Comparison of ENCODE assay signal across 13 cellular contexts in genomic region chr14:98136019-98136418, GRCh38.
DNase-seq lines count a peak whose midpoint lies in the region; ATAC-seq and TF ChIP-seq lines count a peak whose summit lies in the region.
"Had no signal": no experiment of that assay in that cellular context is flagged by ENCODE, and none has a peak within 500 bp of the region (broad histone marks: within the 10 kb centered on the region; RNA-seq: fewer than 3 reads in every experiment).

No MANE protein-coding gene starts in this region.

- H3K9me3 Mint-ChIP-seq in CD8-positive, alpha-beta T cell = no peaks in the 10 kb centered on the region
- H3K9me3 Mint-ChIP-seq in activated CD8-positive, alpha-beta memory T cell treated with anti-CD3 and anti-CD28 coated beads, Interleukin-2, amount 10 ng/mL, durations not matched to agents 7 days and 5 days (ENCODE audit: low read depth) = no peaks in the 10 kb centered on the region
- H3K9me3 Mint-ChIP-seq in mesothelial cell of epicardium = no peaks in the 10 kb centered on the region
- H3K9me3 Mint-ChIP-seq: CD14-positive monocyte had no signal

- H3K4me2 ChIP-seq in Loucy (ENCODE audit: low read depth, low read length, poor library complexity, severe bottlenecking) = peak overlapping the region; percentile 2
- H3K4me2 ChIP-seq in MM.1S (ENCODE audit: low read depth, low read length) = no peak overlapping the region
- no peak overlapping the region for H3K4me2 ChIP-seq in mesendoderm (ENCODE audit: low read length)

- H2BK5ac ChIP-seq in mesendoderm (ENCODE audit: low read length) = no peak overlapping the region

- no peaks in the 10 kb centered on the region for H3K79me2 ChIP-seq in Loucy (ENCODE audit: insufficient read depth, low read length)
- H3K79me2 ChIP-seq in MM.1S (ENCODE audit: low read length) = no peaks in the 10 kb centered on the region
- no peaks in the 10 kb centered on the region for H3K79me2 ChIP-seq in mesendoderm (ENCODE audit: control insufficient read depth, insufficient read depth, low read length)

- ATAC-seq in CD8-positive, alpha-beta T cell = peak; percentile 49
- no peak for ATAC-seq in activated CD8-positive, alpha-beta memory T cell treated with anti-CD3 and anti-CD28 coated beads, Interleukin-2, amount 10 ng/mL, durations not matched to agents 7 days and 5 days
- no peak for ATAC-seq in GM21576 (IDR thresholded peaks at IDR 0.05; ENCODE audit: unreplicated experiment)
- ATAC-seq in GM21528 (IDR thresholded peaks at IDR 0.05; ENCODE audit: low FRiP score, unreplicated experiment) = no peak
- ATAC-seq: left colon, PC-3 had no signal

- no peaks in the 10 kb centered on the region for H3K27me3 Mint-ChIP-seq in CD8-positive, alpha-beta T cell (ENCODE audit: low read depth)
- H3K27me3 Mint-ChIP-seq in activated CD8-positive, alpha-beta memory T cell treated with anti-CD3 and anti-CD28 coated beads, Interleukin-2, amount 10 ng/mL, durations not matched to agents 7 days and 5 days = no peaks in the 10 kb centered on the region
- H3K27me3 Mint-ChIP-seq in mesothelial cell of epicardium (ENCODE audit: low read depth) = peaks cover 43% of the 10 kb centered on the region

- no peaks in the 10 kb centered on the region for H3K36me3 ChIP-seq in CD8-positive, alpha-beta T cell (ENCODE audit: insufficient read depth, low read length)
- H3K36me3 ChIP-seq in Loucy (ENCODE audit: insufficient read depth, low read length) = no peaks in the 10 kb centered on the region
- H3K36me3 ChIP-seq in MM.1S (replicated peaks; ENCODE audit: insufficient read depth, low read length) = no peaks in the 10 kb centered on the region
- no peaks in the 10 kb centered on the region for H3K36me3 ChIP-seq in mesendoderm (ENCODE audit: control insufficient read depth, insufficient read depth, low read length)
- H3K36me3 ChIP-seq: adrenal gland, esophagus muscularis mucosa had no signal

- H2AK5ac ChIP-seq in mesendoderm (ENCODE audit: low read length) = no peak overlapping the region

- H3K9me3 ChIP-seq in CD8-positive, alpha-beta T cell (ENCODE audit: low read length) = no peaks in the 10 kb centered on the region
- H3K9me3 ChIP-seq in Loucy (ENCODE audit: insufficient read depth, low read depth, low read length) (no peaks in the 10 kb centered on the region), MM.1S (replicated peaks; ENCODE audit: insufficient read depth, low read length) (no peaks in the 10 kb centered on the region)
- H3K9me3 ChIP-seq: adrenal gland, esophagus muscularis mucosa had no signal

- H2AFZ ChIP-seq in Loucy (ENCODE audit: low read length) = no peak overlapping the region
- H2AFZ ChIP-seq in MM.1S (ENCODE audit: low read length) = no peak overlapping the region

- H3K9ac ChIP-seq in Loucy (ENCODE audit: low read depth, low read length, poor library complexity, severe bottlenecking) = peak overlapping the region; percentile 18
- H3K9ac ChIP-seq in MM.1S (ENCODE audit: low read length) = no peak overlapping the region
- H3K9ac ChIP-seq in mesendoderm (ENCODE audit: low read length) = no peak overlapping the region

- H3K9me2 ChIP-seq in Loucy (replicated peaks; ENCODE audit: low read depth, low read length) = no peaks in the 10 kb centered on the region
- H3K9me2 ChIP-seq in MM.1S (replicated peaks; ENCODE audit: insufficient read depth, low read length) = no peaks in the 10 kb centered on the region

- H3K23ac ChIP-seq in mesendoderm (ENCODE audit: low read length) = no peak overlapping the region

- H2BK15ac ChIP-seq in mesendoderm (replicated peaks; ENCODE audit: low read depth) = no peak overlapping the region

- no peak for TF ChIP-seq CTCF in CD8-positive, alpha-beta T cell (IDR thresholded peaks at IDR 0.05)
- no peak for TF ChIP-seq CTCF in Loucy (conservative IDR thresholded peaks at IDR 0.05; ENCODE audit: low read length)
- TF ChIP-seq CTCF in mesothelial cell of epicardium (IDR thresholded peaks at IDR 0.05; ENCODE audit: unreplicated experiment) = no peak
- TF ChIP-seq CTCF in MM.1S (IDR thresholded peaks at IDR 0.05; ENCODE audit: low read length) = no peak

- H3K27me3 ChIP-seq in CD8-positive, alpha-beta T cell (ENCODE audit: insufficient read depth, low read length) = no peaks in the 10 kb centered on the region
- H3K27me3 ChIP-seq in Loucy (ENCODE audit: insufficient read depth, low read length, poor library complexity, severe bottlenecking) = no peaks in the 10 kb centered on the region
- no peaks in the 10 kb centered on the region for H3K27me3 ChIP-seq in MM.1S (replicated peaks; ENCODE audit: insufficient read depth, low read length)
- no peaks in the 10 kb centered on the region for H3K27me3 ChIP-seq in mesendoderm (ENCODE audit: insufficient read depth, low read length, poor library complexity)

- H3K4me3 ChIP-seq in CD8-positive, alpha-beta T cell (ENCODE audit: low read depth, low read length) = peak overlapping the region; percentile 56
- H3K4me3 ChIP-seq in Loucy (ENCODE audit: low read length, poor library complexity, severe bottlenecking) = no peak overlapping the region
- H3K4me3 ChIP-seq in MM.1S (ENCODE audit: low read length) = no peak overlapping the region
- no peak overlapping the region for H3K4me3 ChIP-seq in mesendoderm (ENCODE audit: low read length)
- H3K4me3 ChIP-seq: adrenal gland, esophagus muscularis mucosa had no signal

- no CpG with 5 or more reads among the region's 8 CpGs for WGBS in mesendoderm (ENCODE audit: extremely low coverage, insufficient coverage, low lambda C conversion rate)

- POLR2A ChIA-PET in CD8-positive, alpha-beta T cell (lab: Charles Lee) = interaction anchor here (0.7 to 9.1 kb wide), 29 partner anchors 9 to 1139 kb away, joined by 3 to 105 read pairs (median 3); partner anchors contain the start of gene BCL11B

- H3K18ac ChIP-seq in mesendoderm (ENCODE audit: low read length) = no peak overlapping the region

- intact Hi-C loops in CD8-positive, alpha-beta T cell (cut with DNase I, micrococcal nuclease) = loop anchor here (2.0 to 10.0 kb wide), 7 partner anchors 186 to 1056 kb away; no protein-coding TSS in a partner anchor

- H3K4ac ChIP-seq in mesendoderm (ENCODE audit: low read depth, low read length) = no peak overlapping the region

- H4K5ac ChIP-seq in mesendoderm (ENCODE audit: low read length) = no peak overlapping the region

- no peak overlapping the region for H4K8ac ChIP-seq in mesendoderm (ENCODE audit: low read depth, low read length)

- H3K27ac ChIP-seq in CD8-positive, alpha-beta T cell (ENCODE audit: low read depth, low read length) = peak overlapping the region; percentile 50
- no peak overlapping the region for H3K27ac ChIP-seq in MM.1S (ENCODE audit: low read length)
- H3K27ac ChIP-seq in mesendoderm (ENCODE audit: low read depth, low read length) = no peak overlapping the region
- H3K27ac ChIP-seq: adrenal gland, esophagus muscularis mucosa had no signal

- DNase-seq in CD8-positive, alpha-beta T cell = peak in 6 of 7 experiments; percentile 21 to 78 (median 44)
- DNase-seq in activated CD8-positive, alpha-beta memory T cell treated with anti-CD3 and anti-CD28 coated beads, Interleukin-2, amount 10 ng/mL, durations not matched to agents 7 days and 5 days = peak; percentile 45
- DNase-seq in mesothelial cell of epicardium (ENCODE audit: low spot score in 2 of 2, unreplicated experiment in 2 of 2) (no peak), MM.1S (no peak), mesendoderm (no peak)
- DNase-seq: adrenal gland, left colon, PC-3 had no signal

- H3K4me1 Mint-ChIP-seq in CD8-positive, alpha-beta T cell (ENCODE audit: low read depth) = peaks cover 90% of the 10 kb centered on the region
- peaks cover 57% of the 10 kb centered on the region for H3K4me1 Mint-ChIP-seq in activated CD8-positive, alpha-beta memory T cell treated with anti-CD3 and anti-CD28 coated beads, Interleukin-2, amount 10 ng/mL, durations not matched to agents 7 days and 5 days
- peaks cover 47% of the 10 kb centered on the region for H3K4me1 Mint-ChIP-seq in mesothelial cell of epicardium
- H3K4me1 Mint-ChIP-seq: CD14-positive monocyte had no signal

- peak overlapping the region; percentile 92 for H3K27ac Mint-ChIP-seq in CD8-positive, alpha-beta T cell
- peak overlapping the region; percentile 67 for H3K27ac Mint-ChIP-seq in activated CD8-positive, alpha-beta memory T cell treated with anti-CD3 and anti-CD28 coated beads, Interleukin-2, amount 10 ng/mL, durations not matched to agents 7 days and 5 days
- H3K27ac Mint-ChIP-seq in mesothelial cell of epicardium = peak overlapping the region; percentile 44
- H3K27ac Mint-ChIP-seq: CD14-positive monocyte had no signal

- CTCF ChIA-PET in CD8-positive, alpha-beta T cell (lab: Charles Lee) = interaction anchor here (0.9 to 17.0 kb wide), 18 partner anchors 11 to 1136 kb away, joined by 3 to 283 read pairs (median 4); partner anchors contain the start of gene BCL11B
- CTCF ChIA-PET in activated CD8-positive, alpha-beta memory T cell treated with anti-CD3 and anti-CD28 coated beads, Interleukin-2, amount 10 ng/mL, durations not matched to agents 7 days and 5 days (lab: Charles Lee) = interaction anchor here (0.7 to 6.7 kb wide), 4 partner anchors 37 to 1055 kb away, joined by 3 to 46 read pairs (median 4); no protein-coding TSS in a partner anchor

- no peak overlapping the region for H2BK120ac ChIP-seq in mesendoderm (ENCODE audit: low read depth, low read length)

- no peaks in the 10 kb centered on the region for H3F3A ChIP-seq in Loucy (ENCODE audit: low read depth)
- no peaks in the 10 kb centered on the region for H3F3A ChIP-seq in MM.1S (ENCODE audit: insufficient read depth, low read length)

- peaks cover 2% of the 10 kb centered on the region for H3K36me3 Mint-ChIP-seq in CD8-positive, alpha-beta T cell
- peaks cover 2% of the 10 kb centered on the region for H3K36me3 Mint-ChIP-seq in activated CD8-positive, alpha-beta memory T cell treated with anti-CD3 and anti-CD28 coated beads, Interleukin-2, amount 10 ng/mL, durations not matched to agents 7 days and 5 days
- H3K36me3 Mint-ChIP-seq in mesothelial cell of epicardium = no peaks in the 10 kb centered on the region
- H3K36me3 Mint-ChIP-seq: CD14-positive monocyte had no signal

- H3K56ac ChIP-seq in mesendoderm (ENCODE audit: low read length) = no peak overlapping the region

- H4K20me1 ChIP-seq in Loucy (ENCODE audit: insufficient read depth, low read length, poor library complexity, severe bottlenecking) (no peaks in the 10 kb centered on the region), MM.1S (ENCODE audit: insufficient read depth, low read length) (no peaks in the 10 kb centered on the region)

- peak overlapping the region; percentile 89 for H3K4me3 Mint-ChIP-seq in CD8-positive, alpha-beta T cell
- peak overlapping the region; percentile 23 for H3K4me3 Mint-ChIP-seq in activated CD8-positive, alpha-beta memory T cell treated with anti-CD3 and anti-CD28 coated beads, Interleukin-2, amount 10 ng/mL, durations not matched to agents 7 days and 5 days
- H3K4me3 Mint-ChIP-seq in mesothelial cell of epicardium = no peak overlapping the region
- H3K4me3 Mint-ChIP-seq: CD14-positive monocyte had no signal

- peaks cover 77% of the 10 kb centered on the region for H3K4me1 ChIP-seq in CD8-positive, alpha-beta T cell (ENCODE audit: insufficient read depth, low read length)
- peaks cover 58% of the 10 kb centered on the region for H3K4me1 ChIP-seq in Loucy (ENCODE audit: insufficient read depth, low read length, poor library complexity, severe bottlenecking)
- peaks cover 8% of the 10 kb centered on the region for H3K4me1 ChIP-seq in MM.1S (ENCODE audit: low read length)
- H3K4me1 ChIP-seq in mesendoderm (ENCODE audit: control insufficient read depth, low read depth, low read length) = peaks cover 2% of the 10 kb centered on the region
- H3K4me1 ChIP-seq: adrenal gland, esophagus muscularis mucosa had no signal

- H3K79me1 ChIP-seq in mesendoderm (ENCODE audit: low read length) = no peaks in the 10 kb centered on the region

Comparison
In these comparisons a context has a peak if more than half of its experiments do, and no peak if none do; other contexts are left out.
1. DNase-seq: peak in CD8-positive, alpha-beta T cell (6 of 7) and activated CD8-positive, alpha-beta memory T cell treated with anti-CD3 and anti-CD28 coated beads, Interleukin-2, amount 10 ng/mL, durations not matched to agents 7 days and 5 days (single experiment); none in mesothelial cell of epicardium (0 of 2), MM.1S (single experiment) and mesendoderm (single experiment).
2. Peak in every context shown above with its lines, with median percentiles within 50 percentile points of each other: H3K27ac Mint-ChIP-seq.